Comparison of ENCODE assay signal across 16 cellular contexts in genomic region chr4:61517144-61517543, GRCh38.
DNase-seq lines count a peak whose midpoint lies in the region; ATAC-seq and TF ChIP-seq lines count a peak whose summit lies in the region.
"Had no signal": no experiment of that assay in that cellular context is flagged by ENCODE, and none has a peak within 500 bp of the region (broad histone marks: within the 10 kb centered on the region; RNA-seq: fewer than 3 reads in every experiment).

No MANE protein-coding gene starts in this region.

- H3K4me1 ChIP-seq in heart left ventricle (peaks cover 0 to 5% (median 0%) of the 10 kb centered on the region in 12 donors), right atrium auricular region (no peaks in the 10 kb centered on the region)

- peaks cover 4% of the 10 kb centered on the region for H3K4me1 Mint-ChIP-seq in endothelial cell (ENCODE audit: unreplicated experiment)
- H3K4me1 Mint-ChIP-seq in type B pancreatic cell (ENCODE audit: unreplicated experiment): peaks cover 19% of the 10 kb centered on the region

- H3K9me3 Mint-ChIP-seq in endothelial cell (ENCODE audit: unreplicated experiment) (no peaks in the 10 kb centered on the region), type B pancreatic cell (peaks cover 6% of the 10 kb centered on the region)

- TF ChIP-seq CTCF in heart left ventricle (IDR thresholded peaks at IDR 0.05) (no peak), right atrium auricular region (IDR thresholded peaks at IDR 0.05) (no peak), endothelial cell (IDR thresholded peaks at IDR 0.05; ENCODE audit: unreplicated experiment) (no peak), type B pancreatic cell (conservative IDR thresholded peaks at IDR 0.05) (peak; percentile 40)

- H3K36me3 Mint-ChIP-seq in endothelial cell (ENCODE audit: low read depth, unreplicated experiment): no peaks in the 10 kb centered on the region
- peaks cover 5% of the 10 kb centered on the region for H3K36me3 Mint-ChIP-seq in type B pancreatic cell
- H3K36me3 Mint-ChIP-seq: activated naive CD4-positive, alpha-beta T cell treated with anti-CD3 and anti-CD28 coated beads, Interleukin-2, amount 50 U/mL, for 72 hours had no signal

- no peak overlapping the region for H3K27ac Mint-ChIP-seq in endothelial cell (ENCODE audit: unreplicated experiment)
- H3K27ac Mint-ChIP-seq in type B pancreatic cell: no peak overlapping the region
- H3K27ac Mint-ChIP-seq: activated naive CD4-positive, alpha-beta T cell treated with anti-CD3 and anti-CD28 coated beads, Interleukin-2, amount 50 U/mL, for 72 hours; CD4-positive, alpha-beta T cell had no signal

- intact Hi-C loops in heart left ventricle (cut with DNase I): no loop called here

- no peaks in the 10 kb centered on the region for H3K36me3 ChIP-seq in heart left ventricle
- H3K36me3 ChIP-seq in right atrium auricular region: no peaks in the 10 kb centered on the region
- H3K36me3 ChIP-seq: tibial nerve had no signal

- no peaks in the 10 kb centered on the region for H3K27me3 Mint-ChIP-seq in endothelial cell (ENCODE audit: unreplicated experiment)
- H3K27me3 Mint-ChIP-seq in type B pancreatic cell: no peaks in the 10 kb centered on the region
- H3K27me3 Mint-ChIP-seq: CD4-positive, alpha-beta T cell had no signal

- WGBS in heart left ventricle, 4 donors: 45 to 64% (median 47%) methylated on average over 13 to 20 of the region's 20 CpGs

- no peak overlapping the region for H3K27ac ChIP-seq in heart left ventricle
- H3K27ac ChIP-seq in right atrium auricular region: no peak overlapping the region
- H3K27ac ChIP-seq: tibial nerve had no signal

- H3K27me3 ChIP-seq in heart left ventricle (no peaks in the 10 kb centered on the region), right atrium auricular region (no peaks in the 10 kb centered on the region)
- H3K27me3 ChIP-seq: tibial nerve had no signal

- H3K9me3 ChIP-seq in heart left ventricle (no peaks in the 10 kb centered on the region), right atrium auricular region (no peaks in the 10 kb centered on the region)
- H3K9me3 ChIP-seq: tibial nerve had no signal

- H3K4me3 ChIP-seq in heart left ventricle (no peak overlapping the region), right atrium auricular region (no peak overlapping the region)
- H3K4me3 ChIP-seq: tibial nerve had no signal

- DNase-seq in heart left ventricle (peak in 1 of 5 donors; percentile 47), right atrium auricular region (ENCODE audit: low spot score) (no peak), endothelial cell (ENCODE audit: low spot score) (peak; percentile 59), left kidney (ENCODE audit: low read depth, low spot score) (peak; percentile 66), type B pancreatic cell (ENCODE audit: extremely low spot score, unreplicated experiment) (no peak), SKM-1 treated with dmso at 0.1 percent for 144 hours (lab: John Stamatoyannopoulos, UW; ENCODE audit: unreplicated experiment) (no peak), amygdala (lab: John Stamatoyannopoulos, UW) (no peak)
- DNase-seq: activated CD4-positive, alpha-beta T cell treated with anti-CD3 and anti-CD28 coated beads for 48 hours; CD4-positive, alpha-beta T cell; midbrain; NCI-H1105 treated with DMSO at 0.1 percent for 48 hours; NCI-H226; nucleus accumbens had no signal

- peak in 3 of 4 donors; percentile 20 to 34 (median 30) for ATAC-seq in heart left ventricle
- no peak for ATAC-seq in esophagus mucosa
- ATAC-seq: activated naive CD4-positive, alpha-beta T cell treated with anti-CD3 and anti-CD28 coated beads, Interleukin-2, amount 50 U/mL, for 72 hours had no signal

- H3K4me3 Mint-ChIP-seq in endothelial cell (ENCODE audit: unreplicated experiment) (no peak overlapping the region), type B pancreatic cell (peak overlapping the region; percentile 27)
- H3K4me3 Mint-ChIP-seq: CD4-positive, alpha-beta T cell had no signal

- no peak for TF ChIP-seq POLR2A in heart left ventricle (IDR thresholded peaks at IDR 0.05)

Comparison
In these comparisons a context has a peak if more than half of its experiments do, and no peak if none do; other contexts are left out.
1. DNase-seq: peak in endothelial cell (single experiment) and left kidney (single experiment); none in right atrium auricular region (single experiment), type B pancreatic cell (single experiment), SKM-1 treated with dmso at 0.1 percent for 144 hours (single experiment) and amygdala (0 of 56).